ENCODE assay signal across 24 cellular contexts in genomic region chr5:41371741-41372140, GRCh38.
A peak's percentile ranks its signal among the peaks of the same experiment; 100 is the strongest.
DNase-seq lines count a peak whose midpoint lies in the region; ATAC-seq and TF ChIP-seq lines count a peak whose summit lies in the region.
"Had no signal": no experiment of that assay in that cellular context is flagged by ENCODE, and none has a peak within 500 bp of the region (broad histone marks: within the 10 kb centered on the region; RNA-seq: fewer than 3 reads in every experiment).

No MANE protein-coding gene starts in this region.

- H2BK15ac ChIP-seq in mesenchymal stem cell (ENCODE audit: low read depth, poor library complexity, severe bottlenecking), result no peak overlapping the region

- no peak overlapping the region for H2AK5ac ChIP-seq in mesenchymal stem cell (ENCODE audit: low read length, severe bottlenecking)

- no peaks in the 10 kb centered on the region for H3K79me1 ChIP-seq in mesenchymal stem cell (replicated peaks; ENCODE audit: low read length, poor library complexity, severe bottlenecking)

- no peak overlapping the region for H3K23ac ChIP-seq in mesenchymal stem cell (ENCODE audit: low read length in 2 of 2)

- no peak overlapping the region for H3K4me3 ChIP-seq in MG63
- H3K4me3 ChIP-seq in choroid plexus epithelial cell (ENCODE audit: low read depth, low read length), result no peak overlapping the region
- H3K4me3 ChIP-seq in mesenchymal stem cell (ENCODE audit: insufficient read depth in 1 of 2, low read depth in 1 of 2, low read length in 2 of 2), result no peak overlapping the region
- H3K4me3 ChIP-seq: psoas muscle, upper lobe of left lung had no signal

- no peak overlapping the region for H3K4me3 Mint-ChIP-seq in activated naive CD4-positive, alpha-beta T cell treated with anti-CD3 and anti-CD28 coated beads, Interleukin-2, amount 10 ng/mL, durations not matched to agents 7 days and 5 days
- H3K4me3 Mint-ChIP-seq: activated CD4-positive, alpha-beta T cell treated with anti-CD3 and anti-CD28 coated beads for 36 hours; CD4-positive, alpha-beta T cell; H9; memory B cell; nephron had no signal

- H3K4me1 ChIP-seq in mesenchymal stem cell (ENCODE audit: control insufficient read depth, insufficient read depth, low read depth, low read length), result no peaks in the 10 kb centered on the region
- H3K4me1 ChIP-seq: psoas muscle, upper lobe of left lung had no signal

- H3K36me3 ChIP-seq in MG63 (no peaks in the 10 kb centered on the region), mesenchymal stem cell (ENCODE audit: control insufficient read depth in 1 of 2, insufficient read depth in 2 of 2, low read depth in 1 of 2, low read length in 2 of 2) (no peaks in the 10 kb centered on the region)
- H3K36me3 ChIP-seq: upper lobe of left lung had no signal

- no peak for ATAC-seq in GM21528 (IDR thresholded peaks at IDR 0.05; ENCODE audit: low FRiP score, unreplicated experiment)
- ATAC-seq: activated CD4-positive, alpha-beta T cell treated with anti-CD3 and anti-CD28 coated beads for 36 hours; HepG2; psoas muscle had no signal

- TF ChIP-seq CTCF in choroid plexus epithelial cell (conservative IDR thresholded peaks at IDR 0.05; ENCODE audit: low read depth, low read length), result no peak

- H3K27me3 ChIP-seq in MG63 (no peaks in the 10 kb centered on the region), mesenchymal stem cell (ENCODE audit: control insufficient read depth in 1 of 2, insufficient read depth in 1 of 2, low read length in 2 of 2) (no peaks in the 10 kb centered on the region)
- H3K27me3 ChIP-seq: upper lobe of left lung had no signal

- H3K9me3 ChIP-seq in MG63 (no peaks in the 10 kb centered on the region), mesenchymal stem cell (ENCODE audit: control insufficient read depth, low read length) (no peaks in the 10 kb centered on the region)
- H3K9me3 ChIP-seq: psoas muscle, upper lobe of left lung had no signal

- TF ChIP-seq POLR2A in erythroblast (IDR thresholded peaks at IDR 0.05; ENCODE audit: low read length), result no peak

- H2AFZ ChIP-seq in mesenchymal stem cell (ENCODE audit: low read depth, low read length), result no peak overlapping the region

- H3K4me1 Mint-ChIP-seq in activated naive CD4-positive, alpha-beta T cell treated with anti-CD3 and anti-CD28 coated beads, Interleukin-2, amount 10 ng/mL, durations not matched to agents 7 days and 5 days, result no peaks in the 10 kb centered on the region
- H3K4me1 Mint-ChIP-seq: activated CD4-positive, alpha-beta T cell treated with anti-CD3 and anti-CD28 coated beads for 36 hours; H9; memory B cell; nephron had no signal

- H3K36me3 Mint-ChIP-seq in activated naive CD4-positive, alpha-beta T cell treated with anti-CD3 and anti-CD28 coated beads, Interleukin-2, amount 10 ng/mL, durations not matched to agents 7 days and 5 days, result no peaks in the 10 kb centered on the region
- H3K36me3 Mint-ChIP-seq: memory B cell had no signal

- H4K8ac ChIP-seq in mesenchymal stem cell (ENCODE audit: low read length), result no peak overlapping the region

- H3K27ac Mint-ChIP-seq in activated naive CD4-positive, alpha-beta T cell treated with anti-CD3 and anti-CD28 coated beads, Interleukin-2, amount 10 ng/mL, durations not matched to agents 7 days and 5 days, result no peak overlapping the region
- H3K27ac Mint-ChIP-seq: activated CD4-positive, alpha-beta T cell treated with anti-CD3 and anti-CD28 coated beads for 36 hours; CD4-positive, alpha-beta T cell; H9; memory B cell had no signal

- CTCF ChIA-PET in activated naive CD4-positive, alpha-beta T cell treated with anti-CD3 and anti-CD28 coated beads, Interleukin-2, amount 10 ng/mL, durations not matched to agents 7 days and 5 days (lab: Charles Lee), result no interaction called here

- peak overlapping the region; percentile 27 for H3K9ac ChIP-seq in mesenchymal stem cell (ENCODE audit: low read length)

- H3K9me3 Mint-ChIP-seq in activated naive CD4-positive, alpha-beta T cell treated with anti-CD3 and anti-CD28 coated beads, Interleukin-2, amount 10 ng/mL, durations not matched to agents 7 days and 5 days, result peaks cover 2% of the 10 kb centered on the region
- H3K9me3 Mint-ChIP-seq: CD4-positive, alpha-beta T cell; H9; nephron had no signal

- no peak overlapping the region for H3K27ac ChIP-seq in mesenchymal stem cell (ENCODE audit: low read length, poor library complexity, severe bottlenecking)
- H3K27ac ChIP-seq: psoas muscle, upper lobe of left lung had no signal

- no peaks in the 10 kb centered on the region for H3K27me3 Mint-ChIP-seq in activated naive CD4-positive, alpha-beta T cell treated with anti-CD3 and anti-CD28 coated beads, Interleukin-2, amount 10 ng/mL, durations not matched to agents 7 days and 5 days
- H3K27me3 Mint-ChIP-seq: CD4-positive, alpha-beta T cell; memory B cell had no signal

- H2BK12ac ChIP-seq in mesenchymal stem cell (ENCODE audit: low read length in 2 of 2), result no peak overlapping the region

- no peak overlapping the region for H3K18ac ChIP-seq in mesenchymal stem cell (ENCODE audit: low read depth in 1 of 2, low read length in 2 of 2)

- no peak overlapping the region for H4K91ac ChIP-seq in mesenchymal stem cell (ENCODE audit: low read length)

- DNase-seq in GM03348 (ENCODE audit: low spot score) (peak; percentile 64), MG63 (peak; percentile 22), choroid plexus epithelial cell (ENCODE audit: low read depth) (peak; percentile 17), mesenchymal stem cell (no peak), MV-4-11 (lab: John Stamatoyannopoulos, UW) (no peak), erythroblast (lab: John Stamatoyannopoulos, UW) (no peak)
- no peak for DNase-seq in activated naive CD4-positive, alpha-beta T cell treated with anti-CD3 and anti-CD28 coated beads, Interleukin-2, amount 10 ng/mL, durations not matched to agents 7 days and 5 days
- DNase-seq: activated CD4-positive, alpha-beta T cell treated with anti-CD3 and anti-CD28 coated beads for 36 hours; activated naive CD4-positive, alpha-beta T cell treated with Interleukin-2 at 50 U/mL for 16 hours; CD4-positive, alpha-beta T cell; DND-41; effector CD8-positive, alpha-beta T cell; glutamatergic neuron; H9; NCI-H2029 treated with DMSO at 0.1 percent for 48 hours; NCI-H524; psoas muscle; stimulated activated naive CD4-positive, alpha-beta T cell treated with Interleukin-2 at 50 U/mL for 16 hours; T1000; upper lobe of left lung had no signal

- no peak overlapping the region for H3K4me2 ChIP-seq in mesenchymal stem cell (ENCODE audit: low read length, poor library complexity, severe bottlenecking)

- no peak overlapping the region for H2BK120ac ChIP-seq in mesenchymal stem cell (ENCODE audit: low read depth, low read length)

- no peak overlapping the region for H2BK5ac ChIP-seq in mesenchymal stem cell (ENCODE audit: low read depth, low read length, poor library complexity, severe bottlenecking)

- WGBS in mesenchymal stem cell, result 13% methylated on average over 1 of the region's 2 CpGs

- H3K4ac ChIP-seq in mesenchymal stem cell (ENCODE audit: low read depth in 1 of 2, low read length in 2 of 2), result no peak overlapping the region

- H3K14ac ChIP-seq in mesenchymal stem cell (ENCODE audit: low read length in 2 of 2), result no peak overlapping the region

Comparison
In these comparisons a context has a peak if more than half of its experiments do, and no peak if none do; other contexts are left out.
1. DNase-seq: peak in GM03348 (single experiment), MG63 (single experiment) and choroid plexus epithelial cell (single experiment); none in mesenchymal stem cell (single experiment), activated naive CD4-positive, alpha-beta T cell treated with anti-CD3 and anti-CD28 coated beads, Interleukin-2, amount 10 ng/mL, durations not matched to agents 7 days and 5 days (single experiment), MV-4-11 (single experiment) and erythroblast (0 of 2).